In genomic region chr2:88108796-88109195, GRCh38 we compare ENCODE assay signal across 16 cellular contexts. TPM values are rescaled to one million over a fixed set of nuclear protein-coding genes. Genes with fewer than 3 reads are reported as not detected.
DNase-seq lines count a peak whose midpoint lies in the region; ATAC-seq and TF ChIP-seq lines count a peak whose summit lies in the region.
"Had no signal": no experiment of that assay in that cellular context is flagged by ENCODE, and none has a peak within 500 bp of the region (broad histone marks: within the 10 kb centered on the region; RNA-seq: fewer than 3 reads in every experiment).

No MANE protein-coding gene starts in this region.

- H3K4me1 ChIP-seq in psoas muscle (no peaks in the 10 kb centered on the region), osteoblast (ENCODE audit: insufficient read depth, low read length) (no peaks in the 10 kb centered on the region)
- H3K4me1 ChIP-seq: HAP-1 had no signal

- H3K27me3 ChIP-seq in psoas muscle (ENCODE audit: insufficient read depth in 3 of 3, low read length in 2 of 3): no peaks in the 10 kb centered on the region
- H3K27me3 ChIP-seq in osteoblast (ENCODE audit: insufficient read depth, low read length): no peaks in the 10 kb centered on the region
- H3K27me3 ChIP-seq: BLaER1 had no signal

- H3K36me3 ChIP-seq in psoas muscle (ENCODE audit: insufficient read depth in 1 of 2, low read depth in 1 of 2) (peaks cover 0 to 99% of the 10 kb centered on the region in 2 donors), osteoblast (ENCODE audit: insufficient read depth, low read length) (no peaks in the 10 kb centered on the region)
- H3K36me3 ChIP-seq: BLaER1, HAP-1 had no signal

- no peak overlapping the region for H3K4me3 ChIP-seq in psoas muscle
- H3K4me3 ChIP-seq in osteoblast (ENCODE audit: insufficient read depth, low read length): no peak overlapping the region
- H3K4me3 ChIP-seq in foreskin fibroblast (ENCODE audit: low read depth in 1 of 2, low read length in 2 of 2): no peak overlapping the region
- H3K4me3 ChIP-seq: BLaER1, HAP-1 had no signal

- intact Hi-C loops in Right ventricle myocardium inferior (cut with DNase I) (no loop called here), cardiac septum (cut with DNase I) (no loop called here), left ventricle myocardium superior (cut with micrococcal nuclease) (no loop called here), psoas muscle (cut with DNase I) (loop anchor here in 1 of 2 donors (5.0 kb wide), 1 partner anchor 54 kb away; no protein-coding TSS in a partner anchor)

- H3K79me2 ChIP-seq in osteoblast (ENCODE audit: insufficient read depth, low read length): no peaks in the 10 kb centered on the region

- H3K27ac ChIP-seq in psoas muscle (peak overlapping the region; percentile 38), osteoblast (ENCODE audit: low read depth, low read length) (no peak overlapping the region)
- H3K27ac ChIP-seq: BLaER1 had no signal

- no peaks in the 10 kb centered on the region for H3K9me3 ChIP-seq in psoas muscle
- no peaks in the 10 kb centered on the region for H3K9me3 ChIP-seq in osteoblast (ENCODE audit: low read depth, low read length)
- H3K9me3 ChIP-seq: BLaER1, HAP-1 had no signal

- 34 to 50% (median 41%) methylated on average over 4 of the region's 4 CpGs for WGBS in psoas muscle, 3 donors

- no peak overlapping the region for H3K4me2 ChIP-seq in osteoblast (ENCODE audit: insufficient read depth, low read length)
- H3K4me2 ChIP-seq: BLaER1 had no signal

- TF ChIP-seq CTCF in psoas muscle (IDR thresholded peaks at IDR 0.05) (no peak), osteoblast (IDR thresholded peaks at IDR 0.05; ENCODE audit: extremely low read depth, low read depth, low read length) (no peak), foreskin fibroblast (IDR thresholded peaks at IDR 0.05; ENCODE audit: low read depth, low read length) (no peak)

- ATAC-seq in Right ventricle myocardium inferior: peak; percentile 51
- ATAC-seq in left ventricle myocardium superior: peak; percentile 67
- peak; percentile 71 to 84 (median 81) for ATAC-seq in psoas muscle
- no peak for ATAC-seq in HG03457 (IDR thresholded peaks at IDR 0.05; ENCODE audit: unreplicated experiment)

- DNase-seq in Right ventricle myocardium inferior (ENCODE audit: missing footprints) (no peak), cardiac septum (ENCODE audit: low spot score) (no peak), left ventricle myocardium superior (no peak), psoas muscle (no peak), osteoblast (ENCODE audit: insufficient read length, low spot score, missing footprints) (no peak), foreskin fibroblast (no peak)
- DNase-seq: 8988T; AML-193; CD8-positive, alpha-beta memory T cell; DMS 273 treated with DMSO at 0.1 percent for 48 hours had no signal

- no peak overlapping the region for H2AFZ ChIP-seq in osteoblast (ENCODE audit: low read length)

- no peaks in the 10 kb centered on the region for H4K20me1 ChIP-seq in osteoblast (ENCODE audit: insufficient read depth, low read length)
- H4K20me1 ChIP-seq: BLaER1 had no signal

RNA-seq across cellular contexts. Expression of gene FABP1, which starts 19.1 kb away (rescaled TPM):
- total RNA-seq in Right ventricle myocardium inferior: not detected
- not detected for total RNA-seq in cardiac septum
- total RNA-seq in left ventricle myocardium superior: not detected
- under 1 TPM in 3 of 4 donors, not detected in 1; 0.52 to 0.89 (median 0.65) TPM for total RNA-seq in psoas muscle
- polyA plus RNA-seq in psoas muscle: 1 to 10 TPM in 2 of 3 donors, not detected in 1; 1.6 to 4.5 TPM
- under 0.01 TPM in 1 of 2 replicates, not detected in the other for total RNA-seq in osteoblast
- total RNA-seq: CD8-positive, alpha-beta memory T cell; Daoy; H1; HT1080 had no signal
- polyA plus RNA-seq: CD8-positive, alpha-beta memory T cell had no signal

RNA-seq across cellular contexts. Expression of gene SMYD1, which starts 41.2 kb away (rescaled TPM):
- 544 TPM for total RNA-seq in Right ventricle myocardium inferior
- total RNA-seq in cardiac septum: 295 TPM
- total RNA-seq in left ventricle myocardium superior: 492 TPM
- total RNA-seq in psoas muscle: 100 to 1,000 TPM; 143 to 325 (median 232) TPM
- 100 to 1,000 TPM in 1 of 3 donors, 10 to 100 TPM in 1, 1 to 10 TPM in 1; 8.0 to 112 (median 57.2) TPM for polyA plus RNA-seq in psoas muscle
- total RNA-seq in osteoblast: not detected in 2 replicates
- total RNA-seq: CD8-positive, alpha-beta memory T cell; Daoy; H1; HT1080 had no signal
- polyA plus RNA-seq: CD8-positive, alpha-beta memory T cell had no signal

RNA-seq across cellular contexts. Expression of gene KRCC1, which starts 53.2 kb away (rescaled TPM):
- total RNA-seq in Right ventricle myocardium inferior (23.8 TPM), cardiac septum (25.2 TPM), left ventricle myocardium superior (24.1 TPM), psoas muscle (10 to 100 TPM; 10.8 to 24.1 (median 18.7) TPM), osteoblast (24.2 and 25.9 TPM in 2 replicates)
- polyA plus RNA-seq in psoas muscle: 10 to 100 TPM; 19.1 to 44.4 (median 20.1) TPM

Comparison
In these comparisons a context has a peak if more than half of its experiments do, and no peak if none do; other contexts are left out.
1. RNA of gene SMYD1, which starts 41.2 kb away (total RNA-seq): 544 TPM in Right ventricle myocardium inferior (single experiment), 492 TPM in left ventricle myocardium superior (single experiment), 295 TPM in cardiac septum (single experiment) and 143 to 325 TPM in psoas muscle; not detected in osteoblast; every median in the first group is over 100 times any median in the second.